ENCODE assay signal across 8 cellular contexts in genomic region chr10:113854019-113854756, GRCh38. TPM values are rescaled to one million over a fixed set of nuclear protein-coding genes. Genes with fewer than 3 reads are reported as not detected.
DNase-seq lines count a peak whose midpoint lies in the region; ATAC-seq and TF ChIP-seq lines count a peak whose summit lies in the region.

Gene DCLRE1A, minus strand, starts transcription at chr10:113854082. Its CDS starts 900 bp downstream, at chr10:113853182.
A gene with protein sequence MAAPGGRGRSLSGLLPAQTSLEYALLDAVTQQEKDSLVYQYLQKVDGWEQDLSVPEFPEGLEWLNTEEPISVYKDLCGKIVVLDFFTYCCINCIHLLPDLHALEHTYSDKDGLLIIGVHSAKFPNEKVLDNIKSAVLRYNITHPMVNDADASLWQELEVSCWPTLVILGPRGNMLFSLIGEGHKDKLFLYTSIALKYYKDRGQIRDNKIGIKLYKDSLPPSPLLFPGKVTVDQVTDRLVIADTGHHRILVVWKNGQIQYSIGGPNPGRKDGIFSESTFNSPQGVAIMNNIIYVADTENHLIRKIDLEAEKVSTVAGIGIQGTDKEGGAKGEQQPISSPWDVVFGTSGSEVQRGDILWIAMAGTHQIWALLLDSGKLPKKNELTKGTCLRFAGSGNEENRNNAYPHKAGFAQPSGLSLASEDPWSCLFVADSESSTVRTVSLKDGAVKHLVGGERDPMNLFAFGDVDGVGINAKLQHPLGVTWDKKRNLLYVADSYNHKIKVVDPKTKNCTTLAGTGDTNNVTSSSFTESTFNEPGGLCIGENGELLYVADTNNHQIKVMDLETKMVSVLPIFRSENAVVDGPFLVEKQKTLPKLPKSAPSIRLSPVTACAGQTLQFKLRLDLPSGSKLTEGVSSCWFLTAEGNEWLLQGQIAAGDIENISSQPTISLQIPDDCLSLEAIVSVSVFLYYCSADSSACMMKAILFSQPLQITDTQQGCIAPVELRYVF (plus strand): TSS chr10:113854661. CDS start chr10:113854873, 212 bp downstream.

- H3K36me3 Mint-ChIP-seq in naive thymus-derived CD8-positive, alpha-beta T cell, result peaks cover 6 to 12% (median 10%) of the 10 kb centered on the region in 3 donors
- H3K36me3 Mint-ChIP-seq in stimulated activated naive B cell treated with anti-CD40 and anti-IgM and Interleukin-4, amounts not matched to agents 10 μg/mL and 1 μg/mL and 100 μg/mL, for 72 hours, result peaks cover 4% of the 10 kb centered on the region in 2 donors

- peak within 1 kb of the TSS; percentile 76 to 93 (median 86) for H3K4me3 ChIP-seq in fibroblast of lung (replicated peaks in 1 of 4; ENCODE audit: control extremely low read depth in 1 of 4, insufficient read depth in 1 of 4, low read depth in 3 of 4, low read length in 4 of 4)

- H3K27ac Mint-ChIP-seq in naive thymus-derived CD8-positive, alpha-beta T cell, result peak within 1 kb of the TSS; percentile 88 to 98 (median 96)
- H3K27ac Mint-ChIP-seq in stimulated activated naive B cell treated with anti-CD40 and anti-IgM and Interleukin-4, amounts not matched to agents 10 μg/mL and 1 μg/mL and 100 μg/mL, for 72 hours, result peak within 1 kb of the TSS; percentile 94

- peaks cover 35% of the 10 kb centered on the region for H3K79me2 ChIP-seq in fibroblast of lung (ENCODE audit: control insufficient read depth, insufficient read depth, low read length)

- TF ChIP-seq EP300 in Ishikawa (IDR thresholded peaks at IDR 0.05; ENCODE audit: borderline replicate concordance), result peak; percentile 72

- no peak for TF ChIP-seq RAD21 in Ishikawa (IDR thresholded peaks at IDR 0.05; ENCODE audit: low read depth)

- in situ Hi-C loops in Caki2 (cut with HindIII; ENCODE audit: low pct_unique_long_range_greater_than_20kb, low sequenced_read_pairs), result no loop called here

- peak within 1 kb of the TSS; percentile 98 for H3K4me2 ChIP-seq in fibroblast of lung (ENCODE audit: extremely low read depth, insufficient read depth, low read length)

- TF ChIP-seq CTCF in fibroblast of lung (conservative IDR thresholded peaks at IDR 0.05 in 1 of 2, IDR thresholded peaks at IDR 0.05 in 1 of 2; ENCODE audit: low read depth in 1 of 2, low read length in 2 of 2), result no peak

- no peaks in the 10 kb centered on the region for H4K20me1 ChIP-seq in fibroblast of lung (ENCODE audit: control insufficient read depth, extremely low read depth, insufficient read depth, low read length)

- no peaks in the 10 kb centered on the region for H3K27me3 Mint-ChIP-seq in naive thymus-derived CD8-positive, alpha-beta T cell
- no peaks in the 10 kb centered on the region for H3K27me3 Mint-ChIP-seq in stimulated activated naive B cell treated with anti-CD40 and anti-IgM and Interleukin-4, amounts not matched to agents 10 μg/mL and 1 μg/mL and 100 μg/mL, for 72 hours

- ATAC-seq in GM21526 (IDR thresholded peaks at IDR 0.05; ENCODE audit: low FRiP score, unreplicated experiment), result peak; percentile 42
- peak; percentile 62 to 65 for ATAC-seq in naive thymus-derived CD8-positive, alpha-beta T cell
- ATAC-seq in stimulated activated naive B cell treated with anti-CD40 and anti-IgM and Interleukin-4, amounts not matched to agents 10 μg/mL and 1 μg/mL and 100 μg/mL, for 72 hours (replicated peaks), result peak; percentile 67

- H3K4me3 Mint-ChIP-seq in naive thymus-derived CD8-positive, alpha-beta T cell, result peak within 1 kb of the TSS; percentile 96 to 100 (median 98)
- peak within 1 kb of the TSS; percentile 91 to 97 for H3K4me3 Mint-ChIP-seq in stimulated activated naive B cell treated with anti-CD40 and anti-IgM and Interleukin-4, amounts not matched to agents 10 μg/mL and 1 μg/mL and 100 μg/mL, for 72 hours

- peak within 1 kb of the TSS; percentile 99 for H2AFZ ChIP-seq in fibroblast of lung (ENCODE audit: low read length)

- no peaks in the 10 kb centered on the region for H3K9me3 Mint-ChIP-seq in naive thymus-derived CD8-positive, alpha-beta T cell
- no peaks in the 10 kb centered on the region for H3K9me3 Mint-ChIP-seq in stimulated activated naive B cell treated with anti-CD40 and anti-IgM and Interleukin-4, amounts not matched to agents 10 μg/mL and 1 μg/mL and 100 μg/mL, for 72 hours

- POLR2A ChIA-PET in naive thymus-derived CD8-positive, alpha-beta T cell (lab: Charles Lee), result no interaction called here

- peak within 1 kb of the TSS; percentile 92 for H3K27ac ChIP-seq in fibroblast of lung (ENCODE audit: insufficient read depth, low read length)

- H3K27me3 ChIP-seq in fibroblast of lung (ENCODE audit: control insufficient read depth, insufficient read depth, low read length), result no peaks in the 10 kb centered on the region

- H3K36me3 ChIP-seq in fibroblast of lung (ENCODE audit: control insufficient read depth, insufficient read depth, low read length), result no peaks in the 10 kb centered on the region

- peak within 1 kb of the TSS; percentile 95 for H3K9ac ChIP-seq in fibroblast of lung (ENCODE audit: insufficient read depth, low read length)

- peaks cover 12 to 61% (median 34%) of the 10 kb centered on the region in 4 donors for H3K4me1 Mint-ChIP-seq in naive thymus-derived CD8-positive, alpha-beta T cell
- H3K4me1 Mint-ChIP-seq in stimulated activated naive B cell treated with anti-CD40 and anti-IgM and Interleukin-4, amounts not matched to agents 10 μg/mL and 1 μg/mL and 100 μg/mL, for 72 hours, result peaks cover 18 to 36% of the 10 kb centered on the region in 2 donors

- no peaks in the 10 kb centered on the region for H3K9me3 ChIP-seq in fibroblast of lung (ENCODE audit: control insufficient read depth, insufficient read depth, low read depth, low read length)

- DNase-seq in Caki2 (ENCODE audit: low read depth) (peak; percentile 78), RKO (ENCODE audit: low spot score) (peak; percentile 81), fibroblast of lung (ENCODE audit: low read depth in 2 of 2) (peak; percentile 79 to 89)
- DNase-seq in activated T-helper 1 cell treated with anti-CD3 and anti-CD28 coated beads, Interleukin-2, amount 50 U/mL, for 16 hours (ENCODE audit: low read depth in 1 of 2, low spot score in 1 of 2), result peak; percentile 33 to 34
- DNase-seq in naive thymus-derived CD8-positive, alpha-beta T cell, result peak; percentile 26 to 74 (median 53)
- peak; percentile 70 for DNase-seq in stimulated activated naive B cell treated with anti-CD40 and anti-IgM and Interleukin-4, amounts not matched to agents 10 μg/mL and 1 μg/mL and 100 μg/mL, for 72 hours

- H3K4me1 ChIP-seq in fibroblast of lung (ENCODE audit: control insufficient read depth, extremely low read depth, insufficient read depth, low read length), result peaks cover 2% of the 10 kb centered on the region

TF ChIP-seq in Ishikawa, 13 proteins besides CTCF, POLR2A, EP300 and RAD21 (continues in another document):
- TF ChIP-seq CEBPB (IDR thresholded peaks at IDR 0.05) (no peak), USF1 (IDR thresholded peaks at IDR 0.05) (no peak), MAX (IDR thresholded peaks at IDR 0.05) (peak; percentile 78), FOXM1 (IDR thresholded peaks at IDR 0.05; ENCODE audit: borderline replicate concordance, low read depth) (peak; percentile 74), TAF1 (IDR thresholded peaks at IDR 0.05; ENCODE audit: low read depth) (peak; percentile 69; the same call in 1 of the 2 replicates), TEAD4 (IDR thresholded peaks at IDR 0.05) (0 out of 2 replicates have a peak, but pooled peaks have one; percentile 6), CREB1 (IDR thresholded peaks at IDR 0.05; ENCODE audit: low read depth) (no peak)

RNA-seq across cellular contexts. Expression of gene DCLRE1A, which starts in this region (rescaled TPM):
- total RNA-seq in Caki2 (2014; rRNA removed; shearing (Covaris generic); ENCODE audit: low replicate concordance), result 7.6 and 8.3 TPM in 2 replicates
- total RNA-seq in fibroblast of lung, result 8.7 and 9.4 TPM in 2 replicates
- 5.2 and 7.0 TPM in 2 replicates for polyA plus RNA-seq in fibroblast of lung
- polyA plus RNA-seq in fibroblast of lung (2012), result 2.8 and 3.7 TPM in 2 replicates
- polyA minus RNA-seq in fibroblast of lung (ENCODE audit: low replicate concordance), result 2.7 and 2.9 TPM in 2 replicates
- 1 to 10 TPM; 4.3 to 4.5 TPM for total RNA-seq in naive thymus-derived CD8-positive, alpha-beta T cell
- polyA plus RNA-seq in naive thymus-derived CD8-positive, alpha-beta T cell, result 1 to 10 TPM; 2.3 to 4.8 (median 3.8) TPM

RNA-seq across cellular contexts. Expression of the second gene that starts in this region (rescaled TPM):
- total RNA-seq in Caki2 (2014; rRNA removed; shearing (Covaris generic); ENCODE audit: low replicate concordance), result 9.8 and 21.8 TPM in 2 replicates
- total RNA-seq in fibroblast of lung, result 8.5 and 11.9 TPM in 2 replicates
- 9.7 and 10.1 TPM in 2 replicates for polyA plus RNA-seq in fibroblast of lung
- polyA plus RNA-seq in fibroblast of lung (2012), result 3.5 and 4.6 TPM in 2 replicates
- polyA minus RNA-seq in fibroblast of lung (ENCODE audit: low replicate concordance), result 7.8 and 9.9 TPM in 2 replicates
- total RNA-seq in naive thymus-derived CD8-positive, alpha-beta T cell, result 10 to 100 TPM; 22.7 to 25.4 TPM
- polyA plus RNA-seq in naive thymus-derived CD8-positive, alpha-beta T cell, result 1 to 10 TPM; 3.4 to 7.8 (median 6.7) TPM

Comparison
In these comparisons a context has a peak if more than half of its experiments do, and no peak if none do; other contexts are left out.
1. Peak in every context shown above with its lines: DNase-seq, ATAC-seq, H3K4me3 ChIP-seq and H3K27ac ChIP-seq.
2. DNase-seq: peak in every context shown above with its lines; median percentile 84 in fibroblast of lung; 81 in RKO; 78 in Caki2; 70 in stimulated activated naive B cell treated with anti-CD40 and anti-IgM and Interleukin-4, amounts not matched to agents 10 μg/mL and 1 μg/mL and 100 μg/mL, for 72 hours; 53 in naive thymus-derived CD8-positive, alpha-beta T cell; 34 in activated T-helper 1 cell treated with anti-CD3 and anti-CD28 coated beads, Interleukin-2, amount 50 U/mL, for 16 hours.